In the genomic region with DNA sequence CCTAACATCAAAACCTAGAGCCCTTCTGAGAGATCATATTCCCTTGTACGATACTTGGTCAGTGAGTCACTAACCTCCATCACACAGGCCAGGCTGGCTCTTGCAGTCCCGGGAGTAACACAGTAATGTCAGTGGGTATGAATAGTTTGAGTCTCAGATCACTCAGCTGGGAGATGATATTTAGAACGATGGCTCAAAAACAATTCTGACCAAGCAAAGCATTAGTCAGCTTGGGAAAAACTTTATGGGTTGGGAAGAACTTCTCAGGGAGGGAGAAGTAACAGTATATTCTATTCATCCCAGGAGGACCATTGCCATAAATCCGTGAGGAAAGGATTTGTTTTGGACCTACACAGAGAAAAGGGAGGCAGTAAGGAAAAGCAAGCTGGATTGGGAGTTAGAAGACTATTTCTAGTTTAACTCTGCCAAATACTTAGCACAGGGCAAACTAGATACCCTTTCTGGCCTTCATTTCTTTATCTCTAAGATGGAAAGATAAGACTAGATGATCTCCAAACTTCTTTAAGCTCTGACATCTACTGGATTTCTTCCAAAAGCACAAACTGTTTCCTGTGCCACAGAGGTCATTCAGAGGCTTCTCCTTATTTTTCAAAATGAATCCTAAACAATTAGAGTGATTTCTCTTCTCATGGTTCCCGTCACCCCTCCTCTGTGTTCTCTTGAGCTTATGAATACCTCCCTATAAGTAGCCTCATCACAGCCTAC, we compare ENCODE assay signal across 8 cellular contexts.
DNase-seq lines count a peak whose midpoint lies in the region; ATAC-seq and TF ChIP-seq lines count a peak whose summit lies in the region.

No MANE protein-coding gene starts in this region.

- TF ChIP-seq CTCF in AG04449 (IDR thresholded peaks at IDR 0.05; ENCODE audit: insufficient read depth, low read length, missing control alignments) = no peak
- no peak for TF ChIP-seq CTCF in body of pancreas (IDR thresholded peaks at IDR 0.05)

- H3K36me3 ChIP-seq in body of pancreas (replicated peaks in 1 of 2; ENCODE audit: insufficient read depth in 1 of 2, low read depth in 2 of 2) (no peaks in the 10 kb centered on the region), mesendoderm (ENCODE audit: control insufficient read depth, insufficient read depth, low read length) (no peaks in the 10 kb centered on the region)
- H3K36me3 ChIP-seq in effector memory CD4-positive, alpha-beta T cell (ENCODE audit: control insufficient read depth, insufficient read depth, low read length) = no peaks in the 10 kb centered on the region

- H3K27me3 ChIP-seq in body of pancreas (no peaks in the 10 kb centered on the region), mesendoderm (ENCODE audit: insufficient read depth, low read length, poor library complexity) (no peaks in the 10 kb centered on the region)
- H3K27me3 ChIP-seq in effector memory CD4-positive, alpha-beta T cell (replicated peaks; ENCODE audit: control insufficient read depth, insufficient read depth, low read length, poor library complexity, severe bottlenecking) = no peaks in the 10 kb centered on the region

- CTCF ChIA-PET in AG04449 (lab: Yijun Ruan, JAX) = interaction anchor here (1.2 to 1.4 kb wide), 4 partner anchors 14 to 534 kb away, joined by 3 to 11 read pairs (median 4); no protein-coding TSS in a partner anchor

- no peaks in the 10 kb centered on the region for H3K79me1 ChIP-seq in mesendoderm (ENCODE audit: low read length)

- H3K56ac ChIP-seq in mesendoderm (ENCODE audit: low read length) = no peak overlapping the region

- TF ChIP-seq POLR2A in body of pancreas (IDR thresholded peaks at IDR 0.05) = no peak

- peak overlapping the region; percentile 30 for H3K18ac ChIP-seq in mesendoderm (ENCODE audit: low read length)

- H2BK5ac ChIP-seq in mesendoderm (ENCODE audit: low read length) = no peak overlapping the region

- H3K4me2 ChIP-seq in mesendoderm (ENCODE audit: low read length) = no peak overlapping the region

- H3K23ac ChIP-seq in mesendoderm (ENCODE audit: low read length) = no peak overlapping the region

- intact Hi-C loops in body of pancreas (cut with DNase I) = no loop called here

- no peak overlapping the region for H2AK5ac ChIP-seq in mesendoderm (ENCODE audit: low read length)

- H3K9me3 ChIP-seq in body of pancreas = no peaks in the 10 kb centered on the region
- H3K9me3 ChIP-seq in effector memory CD4-positive, alpha-beta T cell (ENCODE audit: control insufficient read depth, low read length) = no peaks in the 10 kb centered on the region

- no peak overlapping the region for H3K9ac ChIP-seq in mesendoderm (ENCODE audit: low read length)

- H3K27ac ChIP-seq in body of pancreas (peak overlapping the region; percentile 13 to 76 (median 56)), mesendoderm (ENCODE audit: low read depth, low read length) (no peak overlapping the region)
- no peak overlapping the region for H3K27ac ChIP-seq in effector memory CD4-positive, alpha-beta T cell (ENCODE audit: insufficient read depth, low read length, poor library complexity, severe bottlenecking)

- no peaks in the 10 kb centered on the region for H3K79me2 ChIP-seq in mesendoderm (ENCODE audit: control insufficient read depth, insufficient read depth, low read length)

- no peak overlapping the region for H4K8ac ChIP-seq in mesendoderm (ENCODE audit: low read depth, low read length)

- H2BK120ac ChIP-seq in mesendoderm (ENCODE audit: low read depth, low read length) = no peak overlapping the region

- POLR2A ChIA-PET in AG04449 (lab: Yijun Ruan, JAX) = interaction anchor here (1.2 kb wide), 2 partner anchors 18 to 25 kb away, joined by 3 read pairs; no protein-coding TSS in a partner anchor

- ATAC-seq in body of pancreas = no peak
- ATAC-seq in HG02840 (IDR thresholded peaks at IDR 0.05; ENCODE audit: low FRiP score, unreplicated experiment) = no peak
- ATAC-seq in GM21526 (IDR thresholded peaks at IDR 0.05; ENCODE audit: low FRiP score, unreplicated experiment) = no peak

- H3K4ac ChIP-seq in mesendoderm (ENCODE audit: low read depth, low read length) = no peak overlapping the region

- peak overlapping the region; percentile 23 for H2BK15ac ChIP-seq in mesendoderm (replicated peaks; ENCODE audit: low read depth)

- H3K4me3 ChIP-seq in AG04449 (ENCODE audit: low read depth, low read length) (no peak overlapping the region; the same call in 1 of the 2 replicates), body of pancreas (no peak overlapping the region), mesendoderm (ENCODE audit: low read length) (no peak overlapping the region)
- H3K4me3 ChIP-seq in effector memory CD4-positive, alpha-beta T cell (ENCODE audit: insufficient read depth, low read depth, low read length, poor library complexity, severe bottlenecking) = no peak overlapping the region

- WGBS in body of pancreas, 2 donors = 38 to 39% methylated on average over 5 of the region's 5 CpGs
- no CpG with 5 or more reads among the region's 5 CpGs for WGBS in mesendoderm (ENCODE audit: extremely low coverage, insufficient coverage, low lambda C conversion rate)

- H4K5ac ChIP-seq in mesendoderm (ENCODE audit: low read length) = no peak overlapping the region

- DNase-seq in AG04449 (ENCODE audit: low read depth, low spot score) (peak; percentile 95), HK-2 (ENCODE audit: unreplicated experiment) (peak; percentile 61), body of pancreas (peak in 3 of 4 donors; percentile 26 to 43 (median 42)), mesendoderm (no peak), NCI-H1417 treated with DMSO at 0.1 percent for 48 hours (lab: John Stamatoyannopoulos, UW) (no peak)
- DNase-seq in effector memory CD4-positive, alpha-beta T cell = no peak

- peaks cover 66% of the 10 kb centered on the region for H3K4me1 ChIP-seq in body of pancreas
- peaks cover 2% of the 10 kb centered on the region for H3K4me1 ChIP-seq in mesendoderm (ENCODE audit: control insufficient read depth, low read depth, low read length)
- no peaks in the 10 kb centered on the region for H3K4me1 ChIP-seq in effector memory CD4-positive, alpha-beta T cell (ENCODE audit: control insufficient read depth, insufficient read depth, low read length, poor library complexity, severe bottlenecking)

Comparison
In these comparisons a context has a peak if more than half of its experiments do, and no peak if none do; other contexts are left out.
1. DNase-seq: peak in AG04449 (single experiment), HK-2 (single experiment) and body of pancreas (3 of 4); none in mesendoderm (single experiment), effector memory CD4-positive, alpha-beta T cell (0 of 3) and NCI-H1417 treated with DMSO at 0.1 percent for 48 hours (single experiment).
2. H3K27ac ChIP-seq: peak in body of pancreas (4 of 4); none in mesendoderm (single experiment) and effector memory CD4-positive, alpha-beta T cell (single experiment).